Comparison of ENCODE assay signal across 18 cellular contexts in the genomic region with DNA sequence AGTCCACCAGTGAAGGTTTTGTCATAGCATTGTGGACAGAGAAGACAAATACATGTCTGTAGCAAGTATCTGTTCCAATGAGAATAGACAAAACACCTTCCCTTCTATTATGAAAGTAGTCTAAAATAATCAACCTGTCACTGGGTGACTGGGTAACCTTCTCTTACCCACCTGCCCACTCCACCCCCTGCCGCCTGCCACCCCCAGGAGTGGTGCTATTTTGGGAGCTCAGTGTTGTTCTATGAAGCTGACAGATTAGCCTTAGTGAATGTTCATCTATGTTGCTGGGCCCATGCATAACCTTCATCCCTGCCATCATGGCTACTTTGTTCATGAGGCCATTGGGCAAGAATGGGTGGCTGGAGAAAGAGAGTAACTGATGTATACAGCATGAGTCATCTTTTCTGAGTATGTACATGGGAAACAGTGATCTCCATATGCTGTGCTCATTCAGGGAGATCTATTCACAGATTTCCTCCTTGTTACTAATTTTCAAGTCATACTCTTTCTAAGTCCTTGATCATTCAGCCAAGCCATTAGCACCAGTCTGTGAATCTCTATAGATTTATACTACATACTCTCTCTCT. TPM values are rescaled to one million over a fixed set of nuclear protein-coding genes. Genes with fewer than 3 reads are reported as not detected.
DNase-seq lines count a peak whose midpoint lies in the region; ATAC-seq and TF ChIP-seq lines count a peak whose summit lies in the region.
"Had no signal": no experiment of that assay in that cellular context is flagged by ENCODE, and none has a peak within 500 bp of the region (broad histone marks: within the 10 kb centered on the region; RNA-seq: fewer than 3 reads in every experiment).

No MANE protein-coding gene starts in this region.

- WGBS in right cardiac atrium: 78% methylated on average over 1 of the region's 1 CpG

- DNase-seq in Right ventricle myocardium superior: no peak
- no peak for DNase-seq in right cardiac atrium
- DNase-seq in fibroblast of mammary gland (ENCODE audit: low read depth): peak; percentile 45
- DNase-seq in skeletal muscle cell (ENCODE audit: low read depth): peak; percentile 7
- no peak for DNase-seq in NCI-H2196 treated with DMSO at 0.1 percent for 48 hours (lab: John Stamatoyannopoulos, UW; ENCODE audit: unreplicated experiment)
- DNase-seq: AML-193; CD4-positive, CD25-positive, alpha-beta regulatory T cell; H7; MM.1S; NCI-H1417; NCI-H2029 treated with DMSO at 0.1 percent for 48 hours; NCI-H345; NCI-H69; NK-92 treated with Interleukin-12 subunit alpha and Interleukin-12 subunit beta, amount 100 ng/mL, for 24 hours; OCI-M1 had no signal

- H3K27me3 ChIP-seq in right cardiac atrium (ENCODE audit: control insufficient read depth, insufficient read depth): no peaks in the 10 kb centered on the region

- intact Hi-C loops in Right ventricle myocardium superior (cut with DNase I) (no loop called here), right cardiac atrium (cut with DNase I) (no loop called here)

- H3K9me3 ChIP-seq in right cardiac atrium (ENCODE audit: control insufficient read depth, low read length): no peaks in the 10 kb centered on the region

- peak; percentile 29 for ATAC-seq in Right ventricle myocardium superior (ENCODE audit: poor library complexity)
- no peak for ATAC-seq in right cardiac atrium
- peak; percentile 38; the same call in 2 of the 3 replicates for ATAC-seq in SK-N-SH treated with all-trans-retinoic acid at 6 μM for 48 hours
- ATAC-seq in HG02852 (IDR thresholded peaks at IDR 0.05; ENCODE audit: unreplicated experiment): no peak
- ATAC-seq in GM21723 (IDR thresholded peaks at IDR 0.05; ENCODE audit: unreplicated experiment): no peak

- H3K4me3 ChIP-seq in right cardiac atrium (ENCODE audit: low read length) (no peak overlapping the region), fibroblast of mammary gland (ENCODE audit: control insufficient read depth, low read depth, low read length) (no peak overlapping the region), skeletal muscle cell (ENCODE audit: low read depth, low read length) (no peak overlapping the region)

- H3K4me1 ChIP-seq in right cardiac atrium (ENCODE audit: control insufficient read depth, insufficient read depth, low read length): peaks cover 6% of the 10 kb centered on the region

- H3K27ac ChIP-seq in right cardiac atrium (ENCODE audit: low read length): no peak overlapping the region

- TF ChIP-seq CTCF in fibroblast of mammary gland (conservative IDR thresholded peaks at IDR 0.05; ENCODE audit: control insufficient read depth, insufficient read depth, low read depth, low read length): no peak

TF ChIP-seq in SK-N-SH treated with all-trans-retinoic acid at 6 μM for 48 hours, 23 proteins besides CTCF, POLR2A, EP300 and RAD21:
- TF ChIP-seq CSDC2 (CRISPR knock-in tag; IDR thresholded peaks at IDR 0.05) (no peak), ZNF8 (CRISPR knock-in tag; IDR thresholded peaks at IDR 0.05) (no peak), ARNTL (CRISPR knock-in tag; IDR thresholded peaks at IDR 0.05; ENCODE audit: borderline replicate concordance, low read depth) (no peak), PPARA (CRISPR knock-in tag; IDR thresholded peaks at IDR 0.05; ENCODE audit: borderline replicate concordance) (no peak), ZFP3 (CRISPR knock-in tag; IDR thresholded peaks at IDR 0.05) (no peak), SNAI2 (CRISPR knock-in tag; IDR thresholded peaks at IDR 0.05) (no peak), PATZ1 (CRISPR knock-in tag; IDR thresholded peaks at IDR 0.05; ENCODE audit: borderline replicate concordance) (no peak), ZFP30 (CRISPR knock-in tag; IDR thresholded peaks at IDR 0.05) (no peak), OSR1 (CRISPR knock-in tag; IDR thresholded peaks at IDR 0.05) (no peak), POU6F1 (CRISPR knock-in tag; IDR thresholded peaks at IDR 0.05; ENCODE audit: borderline replicate concordance, low read depth) (no peak), BACH2 (CRISPR knock-in tag; IDR thresholded peaks at IDR 0.05; ENCODE audit: borderline replicate concordance) (no peak), GLIS3 (CRISPR knock-in tag; IDR thresholded peaks at IDR 0.05) (no peak), TOX (CRISPR knock-in tag; IDR thresholded peaks at IDR 0.05; ENCODE audit: borderline replicate concordance) (no peak), TCF4 (CRISPR knock-in tag; IDR thresholded peaks at IDR 0.05; ENCODE audit: borderline replicate concordance) (no peak), ZNF70 (CRISPR knock-in tag; IDR thresholded peaks at IDR 0.05) (no peak), RARB (CRISPR knock-in tag; IDR thresholded peaks at IDR 0.05) (no peak), ZC3H10 (CRISPR knock-in tag; IDR thresholded peaks at IDR 0.05) (no peak)
- TF ChIP-seq, protein P1, sequence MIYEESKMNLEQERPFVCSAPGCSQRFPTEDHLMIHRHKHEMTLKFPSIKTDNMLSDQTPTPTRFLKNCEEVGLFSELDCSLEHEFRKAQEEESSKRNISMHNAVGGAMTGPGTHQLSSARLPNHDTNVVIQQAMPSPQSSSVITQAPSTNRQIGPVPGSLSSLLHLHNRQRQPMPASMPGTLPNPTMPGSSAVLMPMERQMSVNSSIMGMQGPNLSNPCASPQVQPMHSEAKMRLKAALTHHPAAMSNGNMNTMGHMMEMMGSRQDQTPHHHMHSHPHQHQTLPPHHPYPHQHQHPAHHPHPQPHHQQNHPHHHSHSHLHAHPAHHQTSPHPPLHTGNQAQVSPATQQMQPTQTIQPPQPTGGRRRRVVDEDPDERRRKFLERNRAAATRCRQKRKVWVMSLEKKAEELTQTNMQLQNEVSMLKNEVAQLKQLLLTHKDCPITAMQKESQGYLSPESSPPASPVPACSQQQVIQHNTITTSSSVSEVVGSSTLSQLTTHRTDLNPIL (CRISPR knock-in tag; IDR thresholded peaks at IDR 0.05; ENCODE audit: low read depth): no peak
- TF ChIP-seq, protein P2, sequence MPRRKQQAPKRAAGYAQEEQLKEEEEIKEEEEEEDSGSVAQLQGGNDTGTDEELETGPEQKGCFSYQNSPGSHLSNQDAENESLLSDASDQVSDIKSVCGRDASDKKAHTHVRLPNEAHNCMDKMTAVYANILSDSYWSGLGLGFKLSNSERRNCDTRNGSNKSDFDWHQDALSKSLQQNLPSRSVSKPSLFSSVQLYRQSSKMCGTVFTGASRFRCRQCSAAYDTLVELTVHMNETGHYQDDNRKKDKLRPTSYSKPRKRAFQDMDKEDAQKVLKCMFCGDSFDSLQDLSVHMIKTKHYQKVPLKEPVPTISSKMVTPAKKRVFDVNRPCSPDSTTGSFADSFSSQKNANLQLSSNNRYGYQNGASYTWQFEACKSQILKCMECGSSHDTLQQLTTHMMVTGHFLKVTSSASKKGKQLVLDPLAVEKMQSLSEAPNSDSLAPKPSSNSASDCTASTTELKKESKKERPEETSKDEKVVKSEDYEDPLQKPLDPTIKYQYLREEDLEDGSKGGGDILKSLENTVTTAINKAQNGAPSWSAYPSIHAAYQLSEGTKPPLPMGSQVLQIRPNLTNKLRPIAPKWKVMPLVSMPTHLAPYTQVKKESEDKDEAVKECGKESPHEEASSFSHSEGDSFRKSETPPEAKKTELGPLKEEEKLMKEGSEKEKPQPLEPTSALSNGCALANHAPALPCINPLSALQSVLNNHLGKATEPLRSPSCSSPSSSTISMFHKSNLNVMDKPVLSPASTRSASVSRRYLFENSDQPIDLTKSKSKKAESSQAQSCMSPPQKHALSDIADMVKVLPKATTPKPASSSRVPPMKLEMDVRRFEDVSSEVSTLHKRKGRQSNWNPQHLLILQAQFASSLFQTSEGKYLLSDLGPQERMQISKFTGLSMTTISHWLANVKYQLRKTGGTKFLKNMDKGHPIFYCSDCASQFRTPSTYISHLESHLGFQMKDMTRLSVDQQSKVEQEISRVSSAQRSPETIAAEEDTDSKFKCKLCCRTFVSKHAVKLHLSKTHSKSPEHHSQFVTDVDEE (CRISPR knock-in tag; IDR thresholded peaks at IDR 0.05): no peak
TF ChIP-seq in SK-N-SH treated with all-trans-retinoic acid at 6 μM for 48 hours: peak in this region for 0.

RNA-seq across cellular contexts. Expression of gene MARK1, which starts 24.8 kb away (rescaled TPM):
- total RNA-seq in Right ventricle myocardium superior (13.7 TPM), right cardiac atrium (10 to 100 TPM; 18.6 to 25.1 (median 19.5) TPM)
- 10.1 TPM for polyA plus RNA-seq in right cardiac atrium
- total RNA-seq: CD4-positive, CD25-positive, alpha-beta regulatory T cell had no signal

Comparison
In these comparisons a context has a peak if more than half of its experiments do, and no peak if none do; other contexts are left out.
1. ATAC-seq: peak in Right ventricle myocardium superior (single experiment) and SK-N-SH treated with all-trans-retinoic acid at 6 μM for 48 hours (single experiment); none in right cardiac atrium (0 of 2), HG02852 (single experiment) and GM21723 (single experiment).
2. DNase-seq: peak in fibroblast of mammary gland (single experiment) and skeletal muscle cell (single experiment); none in Right ventricle myocardium superior (single experiment), right cardiac atrium (0 of 3) and NCI-H2196 treated with DMSO at 0.1 percent for 48 hours (single experiment).